In genomic region chr4:164990786-164991185, GRCh38 we compare ENCODE assay signal across 14 cellular contexts. TPM values are rescaled to one million over a fixed set of nuclear protein-coding genes. Genes with fewer than 3 reads are reported as not detected.
"Had no signal": no experiment of that assay in that cellular context is flagged by ENCODE, and none has a peak within 500 bp of the region (broad histone marks: within the 10 kb centered on the region; RNA-seq: fewer than 3 reads in every experiment).

No MANE protein-coding gene starts in this region.

RNA-seq across cellular contexts. Expression of gene TRIM60, which starts 41.0 kb away (rescaled TPM):
- total RNA-seq: activated B cell treated with CpG ODN at 0.5 μM for 24 hours; activated CD4-positive, alpha-beta memory T cell treated with anti-CD3 and anti-CD28 coated beads for 36 hours; activated CD4-positive, alpha-beta memory T cell treated with anti-CD3 and anti-CD28 coated beads, Interleukin-2, amount 10 ng/mL, durations not matched to agents 7 days and 5 days; activated CD4-positive, alpha-beta T cell treated with anti-CD3 and anti-CD28 coated beads for 36 hours; activated CD4-positive, alpha-beta T cell treated with anti-CD3 and anti-CD28 coated beads, Interleukin-2, amount 10 ng/mL, durations not matched to agents 24 days and 14 days; activated CD4-positive, alpha-beta T cell treated with anti-CD3 and anti-CD28 coated beads, Interleukin-2, amount 10 ng/mL, durations not matched to agents 7 days and 5 days; activated CD8-positive, alpha-beta memory T cell treated with anti-CD3 and anti-CD28 coated beads for 36 hours; activated CD8-positive, alpha-beta memory T cell treated with anti-CD3 and anti-CD28 coated beads, Interleukin-2, amount 10 ng/mL, durations not matched to agents 7 days and 5 days; activated CD8-positive, alpha-beta T cell treated with anti-CD3 and anti-CD28 coated beads for 36 hours; activated CD8-positive, alpha-beta T cell treated with anti-CD3 and anti-CD28 coated beads, Interleukin-2, amount 10 ng/mL, durations not matched to agents 7 days and 5 days; T-helper 1 cell treated with Interleukin-12 subunit alpha and Interleukin-12 subunit beta and Interleukin-4 antibody, amounts not matched to agents 30 ng/mL and 1 ng/mL, for 36 hours; T-helper 17 cell; T-helper 2 cell treated with Interferon-gamma antibody and Interleukin-4, amounts not matched to agents 100 ng/mL and 5 ng/mL, for 36 hours; WTC11 had no signal
